Comparison of ENCODE assay signal across 5 cellular contexts in the genomic region with DNA sequence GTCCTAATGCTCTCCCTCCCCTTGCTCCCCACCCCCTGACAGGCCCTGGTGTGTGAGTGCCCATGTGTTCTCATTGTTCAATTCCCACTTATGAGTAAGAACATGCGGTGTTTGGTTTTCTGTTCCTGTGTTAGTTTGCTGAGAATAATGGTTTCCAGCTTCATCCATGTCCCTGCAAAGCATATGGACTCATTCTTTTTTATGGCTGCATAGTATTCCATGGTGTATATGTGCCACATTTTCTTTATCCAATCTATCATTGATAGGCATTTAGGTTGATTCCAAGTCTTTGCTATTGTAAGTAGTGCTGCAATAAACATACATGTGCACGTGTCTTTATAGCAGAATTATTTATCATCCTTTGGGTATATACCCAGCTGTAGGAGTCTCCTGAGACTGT. TPM values are rescaled to one million over a fixed set of nuclear protein-coding genes. Genes with fewer than 3 reads are reported as not detected.
"Had no signal": no experiment of that assay in that cellular context is flagged by ENCODE, and none has a peak within 500 bp of the region (broad histone marks: within the 10 kb centered on the region; RNA-seq: fewer than 3 reads in every experiment).

No MANE protein-coding gene starts in this region.

RNA-seq across cellular contexts. Expression of a gene that starts 42.5 kb away (rescaled TPM):
- total RNA-seq: lung microvascular endothelial cell; mononuclear cell; myocyte; naive thymus-derived CD4-positive, alpha-beta T cell had no signal
- polyA plus RNA-seq: immature natural killer cell; naive thymus-derived CD4-positive, alpha-beta T cell had no signal
